29 cellular contexts compared by ENCODE assay signal in genomic region chr6:77962070-77962469, GRCh38.
"Had no signal": no experiment of that assay in that cellular context is flagged by ENCODE, and none has a peak within 500 bp of the region (broad histone marks: within the 10 kb centered on the region; RNA-seq: fewer than 3 reads in every experiment).

No MANE protein-coding gene starts in this region.

- H3K27me3 ChIP-seq: colonic mucosa, esophagus muscularis mucosa, esophagus squamous epithelium, foreskin keratinocyte, gastrocnemius medialis, gastroesophageal sphincter, heart left ventricle, heart right ventricle had no signal

- FAIRE-seq: colon, endometrium, endothelial cell of umbilical vein, frontal cortex had no signal

- ATAC-seq: effector memory CD8-positive, alpha-beta T cell; esophagus mucosa; foreskin keratinocyte; gastrocnemius medialis; gastroesophageal sphincter; heart left ventricle; heart right ventricle had no signal

- H3K4me1 ChIP-seq: colonic mucosa, esophagus squamous epithelium, foreskin keratinocyte, gastrocnemius medialis, gastroesophageal sphincter, heart left ventricle, heart right ventricle had no signal

- H3K4me1 Mint-ChIP-seq: endodermal cell had no signal

- H3K9me3 ChIP-seq: colonic mucosa, gastrocnemius medialis had no signal

- DNase-seq: colonic mucosa; cortex of kidney; dermis blood vessel endothelial cell; dorsolateral prefrontal cortex; effector CD4-positive, alpha-beta T cell; effector CD8-positive, alpha-beta T cell; effector memory CD4-positive, alpha-beta T cell; effector memory CD8-positive, alpha-beta T cell; endodermal cell; erythroblast; esophagus squamous epithelium; foreskin fibroblast; foreskin keratinocyte; foreskin melanocyte; gastrocnemius medialis; glutamatergic neuron; head of caudate nucleus; heart right ventricle had no signal

- H3K36me3 ChIP-seq: colonic mucosa, esophagus muscularis mucosa, esophagus squamous epithelium, gastrocnemius medialis, gastroesophageal sphincter, heart left ventricle, heart right ventricle had no signal

- H3K27me3 Mint-ChIP-seq: dendritic cell treated with granulocyte-macrophage colony-stimulating factor and Interleukin-4, amounts not matched to agents 40 ng/mL and 50 ng/mL, for 4 days; effector memory CD8-positive, alpha-beta T cell had no signal

- H3K4me3 Mint-ChIP-seq: dendritic cell treated with granulocyte-macrophage colony-stimulating factor and Interleukin-4, amounts not matched to agents 40 ng/mL and 50 ng/mL, for 4 days; effector memory CD8-positive, alpha-beta T cell; endodermal cell had no signal

- H3K27ac ChIP-seq: colonic mucosa, coronary artery, dorsolateral prefrontal cortex, epithelial cell of prostate, esophagus muscularis mucosa, esophagus squamous epithelium, foreskin keratinocyte, gastrocnemius medialis, gastroesophageal sphincter, heart left ventricle, heart right ventricle had no signal

- H3K27ac Mint-ChIP-seq: dendritic cell treated with granulocyte-macrophage colony-stimulating factor and Interleukin-4, amounts not matched to agents 40 ng/mL and 50 ng/mL, for 4 days; effector memory CD8-positive, alpha-beta T cell; endodermal cell had no signal

- H3K4me3 ChIP-seq: colonic mucosa, coronary artery, dorsolateral prefrontal cortex, esophagus muscularis mucosa, esophagus squamous epithelium, gastrocnemius medialis, gastroesophageal sphincter, heart left ventricle, heart right ventricle had no signal
